10 cellular contexts compared by ENCODE assay signal in the genomic region with DNA sequence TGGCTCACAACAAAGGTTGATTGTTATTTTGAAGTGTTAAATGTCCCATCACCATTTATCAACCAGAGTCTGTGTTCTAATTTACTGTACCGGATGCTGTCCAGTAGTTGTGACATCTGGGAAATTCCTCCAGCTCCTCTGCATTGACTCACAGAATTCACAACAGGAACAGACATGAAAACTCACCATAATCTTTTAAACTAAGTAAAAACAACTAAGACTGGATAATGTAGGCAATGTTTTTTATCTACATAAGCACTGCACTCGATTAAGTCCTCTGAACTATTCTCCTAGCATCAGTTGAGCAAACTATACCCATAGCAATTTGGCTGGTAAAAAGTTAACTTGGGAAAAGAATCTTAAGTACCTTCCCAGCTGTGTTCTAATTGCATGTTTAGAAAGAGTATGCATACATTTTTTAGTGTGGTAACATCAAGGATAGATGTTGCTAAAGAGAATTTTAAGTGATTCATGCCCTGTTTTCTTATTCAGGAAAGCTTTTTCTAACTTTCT. TPM values are rescaled to one million over a fixed set of nuclear protein-coding genes. Genes with fewer than 3 reads are reported as not detected.
DNase-seq lines count a peak whose midpoint lies in the region; ATAC-seq and TF ChIP-seq lines count a peak whose summit lies in the region.
"Had no signal": no experiment of that assay in that cellular context is flagged by ENCODE, and none has a peak within 500 bp of the region (broad histone marks: within the 10 kb centered on the region; RNA-seq: fewer than 3 reads in every experiment).

No MANE protein-coding gene starts in this region.

- H3K4me3 ChIP-seq in esophagus squamous epithelium = no peak overlapping the region
- H3K4me3 ChIP-seq in psoas muscle = no peak overlapping the region

- DNase-seq in GM04504 (ENCODE audit: low read depth) = peak; percentile 65
- DNase-seq in esophagus squamous epithelium (lab: John Stamatoyannopoulos, UW) = no peak
- DNase-seq in psoas muscle = no peak
- DNase-seq in D341Med (ENCODE audit: low spot score) = no peak
- DNase-seq in HEK293T (ENCODE audit: extremely low spot score) = no peak
- no peak for DNase-seq in DMS153 (lab: John Stamatoyannopoulos, UW)
- DNase-seq: NCI-H510A; stimulated activated CD4-positive, alpha-beta T cell treated with anti-CD3 and anti-CD28 coated beads, Interleukin-12 subunit alpha, Interleukin-12 subunit beta, amount 100 ng/mL, for 4 hours had no signal

- H3K27me3 ChIP-seq in esophagus squamous epithelium = no peaks in the 10 kb centered on the region
- no peaks in the 10 kb centered on the region for H3K27me3 ChIP-seq in psoas muscle (ENCODE audit: insufficient read depth in 3 of 3, low read length in 2 of 3)

- TF ChIP-seq CTCF in esophagus squamous epithelium (IDR thresholded peaks at IDR 0.05) (no peak), psoas muscle (IDR thresholded peaks at IDR 0.05) (no peak)

- intact Hi-C loops in esophagus squamous epithelium (cut with DNase I) = no loop called here
- intact Hi-C loops in psoas muscle (cut with DNase I) = no loop called here

- H3K36me3 ChIP-seq in esophagus squamous epithelium = no peaks in the 10 kb centered on the region
- H3K36me3 ChIP-seq in psoas muscle (ENCODE audit: insufficient read depth in 1 of 2, low read depth in 1 of 2) = no peaks in the 10 kb centered on the region

- CTCF ChIA-PET in HEK293T (lab: Yijun Ruan, JAX) = no interaction called here

- WGBS in esophagus squamous epithelium, 2 donors = 16% methylated on average over 2 of the region's 2 CpGs
- 44 to 50% (median 44%) methylated on average over 2 of the region's 2 CpGs for WGBS in psoas muscle, 3 donors

- H3K27ac ChIP-seq in esophagus squamous epithelium (peak overlapping the region in 3 of 4 donors; percentile 42 to 74 (median 45)), psoas muscle (peak overlapping the region; percentile 31)

- TF ChIP-seq POLR2A in esophagus squamous epithelium (IDR thresholded peaks at IDR 0.05) = no peak

- ATAC-seq in SK-N-SH treated with all-trans-retinoic acid at 6 μM for 48 hours (peak; percentile 51), psoas muscle (no peak), GM19035 (IDR thresholded peaks at IDR 0.05; ENCODE audit: unreplicated experiment) (no peak)

- H3K9me3 ChIP-seq in esophagus squamous epithelium (no peaks in the 10 kb centered on the region), psoas muscle (no peaks in the 10 kb centered on the region)

- H3K4me1 ChIP-seq in esophagus squamous epithelium (peaks cover 0 to 17% (median 9%) of the 10 kb centered on the region in 3 donors), psoas muscle (no peaks in the 10 kb centered on the region)

- POLR2A ChIA-PET in HEK293T (lab: Yijun Ruan, JAX) = no interaction called here

TF ChIP-seq in SK-N-SH treated with all-trans-retinoic acid at 6 μM for 48 hours, 23 proteins besides CTCF, POLR2A, EP300 and RAD21 (continues in another document):
- no peak for TF ChIP-seq PPARA (CRISPR knock-in tag; IDR thresholded peaks at IDR 0.05; ENCODE audit: borderline replicate concordance)
- no peak for TF ChIP-seq OSR1 (CRISPR knock-in tag; IDR thresholded peaks at IDR 0.05)
- TF ChIP-seq, protein P1, sequence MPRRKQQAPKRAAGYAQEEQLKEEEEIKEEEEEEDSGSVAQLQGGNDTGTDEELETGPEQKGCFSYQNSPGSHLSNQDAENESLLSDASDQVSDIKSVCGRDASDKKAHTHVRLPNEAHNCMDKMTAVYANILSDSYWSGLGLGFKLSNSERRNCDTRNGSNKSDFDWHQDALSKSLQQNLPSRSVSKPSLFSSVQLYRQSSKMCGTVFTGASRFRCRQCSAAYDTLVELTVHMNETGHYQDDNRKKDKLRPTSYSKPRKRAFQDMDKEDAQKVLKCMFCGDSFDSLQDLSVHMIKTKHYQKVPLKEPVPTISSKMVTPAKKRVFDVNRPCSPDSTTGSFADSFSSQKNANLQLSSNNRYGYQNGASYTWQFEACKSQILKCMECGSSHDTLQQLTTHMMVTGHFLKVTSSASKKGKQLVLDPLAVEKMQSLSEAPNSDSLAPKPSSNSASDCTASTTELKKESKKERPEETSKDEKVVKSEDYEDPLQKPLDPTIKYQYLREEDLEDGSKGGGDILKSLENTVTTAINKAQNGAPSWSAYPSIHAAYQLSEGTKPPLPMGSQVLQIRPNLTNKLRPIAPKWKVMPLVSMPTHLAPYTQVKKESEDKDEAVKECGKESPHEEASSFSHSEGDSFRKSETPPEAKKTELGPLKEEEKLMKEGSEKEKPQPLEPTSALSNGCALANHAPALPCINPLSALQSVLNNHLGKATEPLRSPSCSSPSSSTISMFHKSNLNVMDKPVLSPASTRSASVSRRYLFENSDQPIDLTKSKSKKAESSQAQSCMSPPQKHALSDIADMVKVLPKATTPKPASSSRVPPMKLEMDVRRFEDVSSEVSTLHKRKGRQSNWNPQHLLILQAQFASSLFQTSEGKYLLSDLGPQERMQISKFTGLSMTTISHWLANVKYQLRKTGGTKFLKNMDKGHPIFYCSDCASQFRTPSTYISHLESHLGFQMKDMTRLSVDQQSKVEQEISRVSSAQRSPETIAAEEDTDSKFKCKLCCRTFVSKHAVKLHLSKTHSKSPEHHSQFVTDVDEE (CRISPR knock-in tag; IDR thresholded peaks at IDR 0.05) = no peak
- TF ChIP-seq, protein P2, sequence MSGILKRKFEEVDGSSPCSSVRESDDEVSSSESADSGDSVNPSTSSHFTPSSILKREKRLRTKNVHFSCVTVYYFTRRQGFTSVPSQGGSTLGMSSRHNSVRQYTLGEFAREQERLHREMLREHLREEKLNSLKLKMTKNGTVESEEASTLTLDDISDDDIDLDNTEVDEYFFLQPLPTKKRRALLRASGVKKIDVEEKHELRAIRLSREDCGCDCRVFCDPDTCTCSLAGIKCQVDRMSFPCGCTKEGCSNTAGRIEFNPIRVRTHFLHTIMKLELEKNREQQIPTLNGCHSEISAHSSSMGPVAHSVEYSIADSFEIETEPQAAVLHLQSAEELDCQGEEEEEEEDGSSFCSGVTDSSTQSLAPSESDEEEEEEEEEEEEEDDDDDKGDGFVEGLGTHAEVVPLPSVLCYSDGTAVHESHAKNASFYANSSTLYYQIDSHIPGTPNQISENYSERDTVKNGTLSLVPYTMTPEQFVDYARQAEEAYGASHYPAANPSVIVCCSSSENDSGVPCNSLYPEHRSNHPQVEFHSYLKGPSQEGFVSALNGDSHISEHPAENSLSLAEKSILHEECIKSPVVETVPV (CRISPR knock-in tag; IDR thresholded peaks at IDR 0.05) = no peak

TF ChIP-seq in HEK293T, 16 proteins besides CTCF, POLR2A, EP300 and RAD21:
- no peak for TF ChIP-seq NFRKB (IDR thresholded peaks at IDR 0.05)
- no peak for TF ChIP-seq L3MBTL2 (conservative IDR thresholded peaks at IDR 0.05)
- no peak for TF ChIP-seq FOXM1 (IDR thresholded peaks at IDR 0.05; ENCODE audit: borderline replicate concordance)
- TF ChIP-seq CTBP1 (IDR thresholded peaks at IDR 0.05; ENCODE audit: borderline replicate concordance) = no peak
- no peak for TF ChIP-seq SUZ12 (IDR thresholded peaks at IDR 0.05)
- TF ChIP-seq, protein P3, sequence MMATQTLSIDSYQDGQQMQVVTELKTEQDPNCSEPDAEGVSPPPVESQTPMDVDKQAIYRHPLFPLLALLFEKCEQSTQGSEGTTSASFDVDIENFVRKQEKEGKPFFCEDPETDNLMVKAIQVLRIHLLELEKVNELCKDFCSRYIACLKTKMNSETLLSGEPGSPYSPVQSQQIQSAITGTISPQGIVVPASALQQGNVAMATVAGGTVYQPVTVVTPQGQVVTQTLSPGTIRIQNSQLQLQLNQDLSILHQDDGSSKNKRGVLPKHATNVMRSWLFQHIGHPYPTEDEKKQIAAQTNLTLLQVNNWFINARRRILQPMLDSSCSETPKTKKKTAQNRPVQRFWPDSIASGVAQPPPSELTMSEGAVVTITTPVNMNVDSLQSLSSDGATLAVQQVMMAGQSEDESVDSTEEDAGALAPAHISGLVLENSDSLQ (IDR thresholded peaks at IDR 0.05) = no peak
- TF ChIP-seq FOXA1 (IDR thresholded peaks at IDR 0.05) = no peak
- no peak for TF ChIP-seq TARDBP (IDR thresholded peaks at IDR 0.05)
- no peak for TF ChIP-seq ARNT (IDR thresholded peaks at IDR 0.05)
- TF ChIP-seq FOXK2 (IDR thresholded peaks at IDR 0.05) = no peak
- no peak for TF ChIP-seq BHLHE40 (IDR thresholded peaks at IDR 0.05; ENCODE audit: borderline replicate concordance)
- no peak for TF ChIP-seq LEF1 (IDR thresholded peaks at IDR 0.05; ENCODE audit: borderline replicate concordance)
- TF ChIP-seq ZNF384 (IDR thresholded peaks at IDR 0.05) = no peak
- TF ChIP-seq ELF4 (IDR thresholded peaks at IDR 0.05) = no peak
- no peak for TF ChIP-seq SP1 (IDR thresholded peaks at IDR 0.05)
- no peak for TF ChIP-seq HDGF (IDR thresholded peaks at IDR 0.05; ENCODE audit: borderline replicate concordance)

RNA-seq across cellular contexts. Expression of a gene that starts 42.9 kb away (rescaled TPM):
- 100 to 1,000 TPM in 1 of 4 donors, 10 to 100 TPM in 3; 24.6 to 152 (median 37.5) TPM for total RNA-seq in esophagus squamous epithelium
- 10 to 100 TPM in 2 of 4 donors, 1 to 10 TPM in 2; 7.9 to 14.1 (median 11.2) TPM for total RNA-seq in psoas muscle
- polyA plus RNA-seq in psoas muscle = 1 to 10 TPM; 4.4 to 5.8 (median 4.9) TPM

RNA-seq across cellular contexts. Expression of a gene that starts 51.5 kb away (rescaled TPM):
- 1 to 10 TPM in 3 of 4 donors, under 1 TPM in 1; 0.47 to 3.2 (median 2.1) TPM for total RNA-seq in esophagus squamous epithelium
- under 1 TPM; 0.26 to 0.56 (median 0.41) TPM for total RNA-seq in psoas muscle
- polyA plus RNA-seq in psoas muscle = under 1 TPM; 0.19 to 0.38 (median 0.24) TPM
